In genomic region chr14:101927859-101928258, GRCh38 we compare ENCODE assay signal across 9 cellular contexts. TPM values are rescaled to one million over a fixed set of nuclear protein-coding genes. Genes with fewer than 3 reads are reported as not detected.
DNase-seq lines count a peak whose midpoint lies in the region; ATAC-seq lines count a peak whose summit lies in the region.
"Had no signal": no experiment of that assay in that cellular context is flagged by ENCODE, and none has a peak within 500 bp of the region (broad histone marks: within the 10 kb centered on the region; RNA-seq: fewer than 3 reads in every experiment).

No MANE protein-coding gene starts in this region.

- H3K9me3 Mint-ChIP-seq in naive thymus-derived CD8-positive, alpha-beta T cell: no peaks in the 10 kb centered on the region

- 15 to 18% methylated on average over 10 of the region's 10 CpGs for WGBS in aorta, 2 donors

- peak; percentile 11 for DNase-seq in stimulated activated CD4-positive, alpha-beta T cell treated with anti-CD3 and anti-CD28 coated beads, Interleukin-4, amount 100 ng/mL, for 24 hours
- DNase-seq in stimulated activated CD4-positive, alpha-beta T cell treated with anti-CD3 and anti-CD28 coated beads, Interleukin-4, amount 100 ng/mL, for 1 hour: no peak
- DNase-seq in caudate nucleus (lab: John Stamatoyannopoulos, UW) (peak in 18 of 61 donors; percentile 16 to 73 (median 34)), aorta (peak; percentile 95)
- no peak for DNase-seq in naive thymus-derived CD8-positive, alpha-beta T cell
- DNase-seq: DMS79 treated with DMSO at 0.1 percent for 48 hours had no signal

- ATAC-seq in aorta (ENCODE audit: low FRiP score) (peak; percentile 94), GM19328 (IDR thresholded peaks at IDR 0.05; ENCODE audit: unreplicated experiment) (no peak), GM21390 (IDR thresholded peaks at IDR 0.05; ENCODE audit: unreplicated experiment) (no peak)
- ATAC-seq in naive thymus-derived CD8-positive, alpha-beta T cell: no peak

- H3K9ac ChIP-seq in muscle layer of colon (ENCODE audit: low read length): no peak overlapping the region

- intact Hi-C loops in aorta (cut with DNase I): no loop called here

- H3K27me3 ChIP-seq in muscle layer of colon (ENCODE audit: control insufficient read depth in 1 of 2, insufficient read depth in 2 of 2, low read length in 2 of 2) (no peaks in the 10 kb centered on the region), aorta (ENCODE audit: control insufficient read depth in 1 of 2, insufficient read depth in 2 of 2, low read length in 1 of 2) (no peaks in the 10 kb centered on the region)

- no peaks in the 10 kb centered on the region for H3K27me3 Mint-ChIP-seq in naive thymus-derived CD8-positive, alpha-beta T cell

- H3K36me3 ChIP-seq in muscle layer of colon (ENCODE audit: insufficient read depth, low read length) (peaks cover 14% of the 10 kb centered on the region), aorta (ENCODE audit: control insufficient read depth in 1 of 2, insufficient read depth in 2 of 2, low read length in 1 of 2) (no peaks in the 10 kb centered on the region)

- H3K4me3 Mint-ChIP-seq in naive thymus-derived CD8-positive, alpha-beta T cell: no peak overlapping the region

- H3K4me3 ChIP-seq in muscle layer of colon (ENCODE audit: low read depth in 1 of 2, low read length in 2 of 2): no peak overlapping the region
- no peak overlapping the region for H3K4me3 ChIP-seq in aorta (ENCODE audit: low read length in 2 of 2)

- H3K36me3 Mint-ChIP-seq in naive thymus-derived CD8-positive, alpha-beta T cell: peaks cover 0 to 46% (median 0%) of the 10 kb centered on the region in 3 donors

- H3K4me1 Mint-ChIP-seq in naive thymus-derived CD8-positive, alpha-beta T cell: no peaks in the 10 kb centered on the region

- H3K4me1 ChIP-seq in muscle layer of colon (ENCODE audit: insufficient read depth, low read length): peaks cover 22% of the 10 kb centered on the region
- no peaks in the 10 kb centered on the region for H3K4me1 ChIP-seq in aorta (ENCODE audit: control insufficient read depth in 1 of 2, insufficient read depth in 2 of 2, low read length in 2 of 2)

- peak overlapping the region in 3 of 10 donors; percentile 6 to 69 (median 36) for H3K27ac Mint-ChIP-seq in naive thymus-derived CD8-positive, alpha-beta T cell

- POLR2A ChIA-PET in naive thymus-derived CD8-positive, alpha-beta T cell (lab: Charles Lee): no interaction called here

- H3K9me3 ChIP-seq in muscle layer of colon (ENCODE audit: low read length) (no peaks in the 10 kb centered on the region), aorta (ENCODE audit: control insufficient read depth, low read length) (no peaks in the 10 kb centered on the region)

- H3K27ac ChIP-seq in caudate nucleus (ENCODE audit: low read depth, low read length) (peak overlapping the region; percentile 36), muscle layer of colon (ENCODE audit: low read depth, low read length) (peak overlapping the region; percentile 74), aorta (ENCODE audit: low read depth in 1 of 2, low read length in 2 of 2) (no peak overlapping the region)

RNA-seq across cellular contexts. Expression of gene DYNC1H1, which starts 36.5 kb away (rescaled TPM):
- total RNA-seq in aorta: 100 to 1,000 TPM; 451 to 481 TPM
- polyA plus RNA-seq in aorta: 100 to 1,000 TPM in 1 of 2 donors, 10 to 100 TPM in 1; 26.5 to 151 TPM
- 100 to 1,000 TPM; 257 to 278 TPM for total RNA-seq in naive thymus-derived CD8-positive, alpha-beta T cell
- polyA plus RNA-seq in naive thymus-derived CD8-positive, alpha-beta T cell: 10 to 100 TPM; 23.4 to 42.0 (median 30.5) TPM

Comparison
In these comparisons a context has a peak if more than half of its experiments do, and no peak if none do; other contexts are left out.
1. DNase-seq: peak in stimulated activated CD4-positive, alpha-beta T cell treated with anti-CD3 and anti-CD28 coated beads, Interleukin-4, amount 100 ng/mL, for 24 hours (single experiment) and aorta (2 of 2); none in stimulated activated CD4-positive, alpha-beta T cell treated with anti-CD3 and anti-CD28 coated beads, Interleukin-4, amount 100 ng/mL, for 1 hour (single experiment) and naive thymus-derived CD8-positive, alpha-beta T cell (0 of 10).
2. H3K27ac ChIP-seq: peak in caudate nucleus (single experiment) and muscle layer of colon (single experiment); none in aorta (0 of 2).